1 cellular context compared by ENCODE assay signal in genomic region chr9:134966697-134967546, GRCh38.
TF ChIP-seq lines count a peak whose summit lies in the region.

No MANE protein-coding gene starts in this region.

TF ChIP-seq in H1, 55 proteins besides CTCF, POLR2A, EP300 and RAD21:
- TF ChIP-seq SIX5 (IDR thresholded peaks at IDR 0.05; ENCODE audit: low read depth, low read length) = no peak
- no peak for TF ChIP-seq KDM5A (IDR thresholded peaks at IDR 0.05; ENCODE audit: low read length)
- no peak for TF ChIP-seq CTBP2 (IDR thresholded peaks at IDR 0.05; ENCODE audit: borderline replicate concordance, insufficient read depth, insufficient read length, low read length)
- no peak for TF ChIP-seq CEBPB (IDR thresholded peaks at IDR 0.05; ENCODE audit: low read depth, low read length)
- TF ChIP-seq SP1 (IDR thresholded peaks at IDR 0.05; ENCODE audit: low read depth, low read length) = no peak
- TF ChIP-seq ASH2L (IDR thresholded peaks at IDR 0.05; ENCODE audit: low read length) = no peak
TF ChIP-seq in H1: peak in this region for 0.
